Comparison of ENCODE assay signal across 8 cellular contexts in the genomic region with DNA sequence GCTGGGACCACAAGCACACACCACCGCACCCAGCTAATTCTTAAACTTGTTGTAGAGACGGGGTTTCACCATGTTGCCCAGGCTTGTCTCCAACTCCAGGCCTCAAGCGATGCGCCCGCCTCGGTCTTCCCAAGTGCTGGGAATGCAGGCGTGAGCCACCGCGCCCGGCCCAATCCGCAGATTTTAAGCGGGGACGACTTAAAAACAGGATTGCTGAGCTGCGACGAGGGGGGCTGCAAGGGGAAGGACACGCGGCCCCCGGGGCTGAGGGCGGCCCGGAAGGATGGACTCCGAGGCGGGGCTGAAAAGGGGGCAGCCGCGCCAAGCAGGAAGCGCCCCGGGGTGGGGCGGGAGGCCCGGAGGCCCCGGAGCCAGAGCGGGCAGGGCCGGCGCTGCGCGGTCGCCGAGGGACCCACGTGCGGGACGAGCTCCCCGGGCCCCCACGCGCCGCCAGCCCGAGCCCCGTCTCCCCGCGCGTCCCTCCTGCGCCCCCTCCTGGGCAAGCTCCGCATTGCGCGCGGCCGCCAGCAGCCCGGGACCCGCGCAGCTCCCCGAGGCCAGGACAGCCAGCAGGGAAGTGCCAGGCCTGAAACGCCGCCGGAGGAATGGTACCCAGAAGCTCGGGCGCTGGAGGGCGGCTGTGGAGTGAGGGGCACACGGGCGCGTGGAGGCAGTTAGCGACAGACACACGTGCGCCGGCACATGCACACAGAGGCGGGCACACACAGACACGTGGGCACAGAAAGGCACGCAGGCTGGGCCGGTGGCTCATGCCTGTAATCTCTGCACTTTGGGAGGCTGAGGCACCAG. TPM values are rescaled to one million over a fixed set of nuclear protein-coding genes. Genes with fewer than 3 reads are reported as not detected.
DNase-seq lines count a peak whose midpoint lies in the region; ATAC-seq and TF ChIP-seq lines count a peak whose summit lies in the region.

No MANE protein-coding gene starts in this region.

- ATAC-seq in activated CD8-positive, alpha-beta memory T cell treated with anti-CD3 and anti-CD28 coated beads, Interleukin-2, amount 10 ng/mL, durations not matched to agents 7 days and 5 days = peak; percentile 84
- no peak for ATAC-seq in GM19351 (IDR thresholded peaks at IDR 0.05; ENCODE audit: unreplicated experiment)

- peak overlapping the region; percentile 30 for H3K4me3 Mint-ChIP-seq in activated CD8-positive, alpha-beta memory T cell treated with anti-CD3 and anti-CD28 coated beads, Interleukin-2, amount 10 ng/mL, durations not matched to agents 7 days and 5 days
- H3K4me3 Mint-ChIP-seq in endodermal cell = peak overlapping the region; percentile 20

- peaks cover 16% of the 10 kb centered on the region for H3K4me1 Mint-ChIP-seq in activated CD8-positive, alpha-beta memory T cell treated with anti-CD3 and anti-CD28 coated beads, Interleukin-2, amount 10 ng/mL, durations not matched to agents 7 days and 5 days
- H3K4me1 Mint-ChIP-seq in endodermal cell = peaks cover 5% of the 10 kb centered on the region

- H3K9ac ChIP-seq in endodermal cell (ENCODE audit: extremely low read depth, low read length, poor library complexity, severe bottlenecking) = no peak overlapping the region

- CTCF ChIA-PET in activated CD8-positive, alpha-beta memory T cell treated with anti-CD3 and anti-CD28 coated beads, Interleukin-2, amount 10 ng/mL, durations not matched to agents 7 days and 5 days (lab: Charles Lee) = interaction anchor here (0.7 to 4.3 kb wide), 44 partner anchors 8 to 372 kb away, joined by 3 to 84 read pairs (median 4); partner anchors contain the start of genes CFAP74 and GABRD

- no peaks in the 10 kb centered on the region for H3K9me3 Mint-ChIP-seq in activated CD8-positive, alpha-beta memory T cell treated with anti-CD3 and anti-CD28 coated beads, Interleukin-2, amount 10 ng/mL, durations not matched to agents 7 days and 5 days (ENCODE audit: low read depth)
- H3K9me3 Mint-ChIP-seq in endodermal cell = no peaks in the 10 kb centered on the region

- no peak overlapping the region for H3K4me3 ChIP-seq in endodermal cell (ENCODE audit: low read length)

- DNase-seq in NCI-H748 (lab: John Stamatoyannopoulos, UW; ENCODE audit: unreplicated experiment) (peak; percentile 38), NCI-H748 treated with DMSO at 0.1 percent for 48 hours (lab: John Stamatoyannopoulos, UW) (no peak), NCI-H345 (lab: John Stamatoyannopoulos, UW) (peak; percentile 64), endodermal cell (peak; percentile 92), middle frontal gyrus (ENCODE audit: extremely low spot score, low spot score) (peak; percentile 51)
- peak; percentile 77 for DNase-seq in activated CD8-positive, alpha-beta memory T cell treated with anti-CD3 and anti-CD28 coated beads, Interleukin-2, amount 10 ng/mL, durations not matched to agents 7 days and 5 days
- peak; percentile 70 to 73 for DNase-seq in stimulated activated CD8-positive, alpha-beta memory T cell treated with anti-CD3 and anti-CD28 coated beads, Interleukin-2, amount 100 ng/mL, for 48 hours (ENCODE audit: low read depth in 2 of 2)

- no peaks in the 10 kb centered on the region for H3K4me1 ChIP-seq in endodermal cell (ENCODE audit: control insufficient read depth, insufficient read depth, low read length)

- peaks cover 11% of the 10 kb centered on the region for H3K27me3 ChIP-seq in endodermal cell (ENCODE audit: control insufficient read depth, insufficient read depth, low read length, poor library complexity, severe bottlenecking)

- H3K27ac ChIP-seq in endodermal cell (ENCODE audit: low read depth, low read length) = no peak overlapping the region

- H3K36me3 Mint-ChIP-seq in activated CD8-positive, alpha-beta memory T cell treated with anti-CD3 and anti-CD28 coated beads, Interleukin-2, amount 10 ng/mL, durations not matched to agents 7 days and 5 days = no peaks in the 10 kb centered on the region
- no peaks in the 10 kb centered on the region for H3K36me3 Mint-ChIP-seq in endodermal cell (ENCODE audit: low read depth)

- no peaks in the 10 kb centered on the region for H3K36me3 ChIP-seq in endodermal cell (ENCODE audit: control insufficient read depth, insufficient read depth, low read length)

- H3K27me3 Mint-ChIP-seq in activated CD8-positive, alpha-beta memory T cell treated with anti-CD3 and anti-CD28 coated beads, Interleukin-2, amount 10 ng/mL, durations not matched to agents 7 days and 5 days = peaks cover 16% of the 10 kb centered on the region
- H3K27me3 Mint-ChIP-seq in endodermal cell (ENCODE audit: insufficient read depth) = peaks cover 10% of the 10 kb centered on the region

- no peak overlapping the region for H3K27ac Mint-ChIP-seq in activated CD8-positive, alpha-beta memory T cell treated with anti-CD3 and anti-CD28 coated beads, Interleukin-2, amount 10 ng/mL, durations not matched to agents 7 days and 5 days
- no peak overlapping the region for H3K27ac Mint-ChIP-seq in endodermal cell

- peak; percentile 90 for TF ChIP-seq CTCF in endodermal cell (conservative IDR thresholded peaks at IDR 0.05)

- no peaks in the 10 kb centered on the region for H3K9me3 ChIP-seq in endodermal cell (ENCODE audit: control insufficient read depth, low read length)

- WGBS in endodermal cell (ENCODE audit: insufficient coverage in 1 of 2, insufficient read length in 1 of 2), 2 experiments = 24 to 32% methylated on average over 38 to 75 of the region's 75 CpGs

RNA-seq across cellular contexts. Expression of gene PRKCZ, which starts 5.5 kb away (rescaled TPM):
- total RNA-seq in activated CD8-positive, alpha-beta memory T cell treated with anti-CD3 and anti-CD28 coated beads, Interleukin-2, amount 10 ng/mL, durations not matched to agents 7 days and 5 days = 10 to 100 TPM in 1 of 2 experiments, 1 to 10 TPM in 1; 6.8 to 12.8 TPM
- 10 to 100 TPM; 49.9 to 68.5 TPM for total RNA-seq in endodermal cell
- polyA plus RNA-seq in endodermal cell (2013, experiment 1 of 2) = 18.0 TPM
- 17.8 TPM for polyA plus RNA-seq in endodermal cell (2013, experiment 2 of 2)

RNA-seq across cellular contexts. Expression of gene GABRD, which starts 25.6 kb away (rescaled TPM):
- not detected for total RNA-seq in activated CD8-positive, alpha-beta memory T cell treated with anti-CD3 and anti-CD28 coated beads, Interleukin-2, amount 10 ng/mL, durations not matched to agents 7 days and 5 days
- not detected for total RNA-seq in endodermal cell
- polyA plus RNA-seq in endodermal cell (2013, experiment 1 of 2) = 1.1 TPM
- 1.2 TPM for polyA plus RNA-seq in endodermal cell (2013, experiment 2 of 2)

RNA-seq across cellular contexts. Expression of gene CFAP74, which starts 41.1 kb away (rescaled TPM):
- total RNA-seq in activated CD8-positive, alpha-beta memory T cell treated with anti-CD3 and anti-CD28 coated beads, Interleukin-2, amount 10 ng/mL, durations not matched to agents 7 days and 5 days = not detected
- under 1 TPM; 0.58 to 0.75 TPM for total RNA-seq in endodermal cell
- polyA plus RNA-seq in endodermal cell (2013, experiment 1 of 2) = 1.4 TPM
- 0.79 TPM for polyA plus RNA-seq in endodermal cell (2013, experiment 2 of 2)
